19 cellular contexts compared by ENCODE assay signal in the genomic region with DNA sequence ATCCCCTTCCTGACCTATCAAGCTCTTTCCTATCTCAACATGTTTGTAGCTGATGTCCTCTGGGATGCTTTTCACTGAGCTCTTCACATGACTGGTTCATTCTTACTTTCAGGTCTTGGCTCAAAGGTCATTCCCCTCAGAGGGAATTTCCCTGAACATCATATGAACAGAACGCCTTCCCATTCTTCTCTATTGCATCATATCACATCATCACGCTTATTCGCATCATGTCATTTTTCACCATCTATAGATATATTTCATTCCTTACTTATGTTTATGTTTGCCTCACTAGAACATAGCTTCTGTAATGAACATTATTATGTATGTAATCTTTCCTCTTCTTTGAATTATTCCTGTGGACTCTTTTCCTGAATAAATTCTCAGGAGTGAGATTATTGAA.
A peak's percentile ranks its signal among the peaks of the same experiment; 100 is the strongest.
DNase-seq lines count a peak whose midpoint lies in the region; ATAC-seq, FAIRE-seq and TF ChIP-seq lines count a peak whose summit lies in the region.
"Had no signal": no experiment of that assay in that cellular context is flagged by ENCODE, and none has a peak within 500 bp of the region (broad histone marks: within the 10 kb centered on the region; RNA-seq: fewer than 3 reads in every experiment).

No MANE protein-coding gene starts in this region.

- no peak overlapping the region for H3K9ac ChIP-seq in HepG2 (ENCODE audit: insufficient read depth, low read depth, low read length)
- H3K9ac ChIP-seq in K562 (ENCODE audit: insufficient read depth in 1 of 2, low read depth in 2 of 2, low read length in 2 of 2): no peak overlapping the region
- H3K9ac ChIP-seq: BLaER1 treated with 17β-estradiol and CSF1 and Interleukin-3, amounts not matched to agents 10 nM and 100 nM had no signal

- POLR2A ChIA-PET in HepG2 (lab: Yijun Ruan, JAX) (no interaction called here), K562 (lab: Yijun Ruan, JAX) (no interaction called here)

- DNase-seq in HepG2 (ENCODE audit: low spot score) (no peak), right lobe of liver (no peak), K562 (ENCODE audit: extremely low read depth in 1 of 4, low spot score in 3 of 4) (no peak), ecto neural progenitor cell (ENCODE audit: low spot score) (no peak)
- DNase-seq: AML-193; Caco-2; Calu3; CD4-positive, alpha-beta T cell; CD8-positive, alpha-beta T cell; DMS79 treated with DMSO at 0.1 percent for 48 hours; GF-D8 had no signal

- H4K20me1 ChIP-seq in HepG2 (ENCODE audit: insufficient read depth, low read length) (no peaks in the 10 kb centered on the region), K562 (replicated peaks; ENCODE audit: control insufficient read depth, insufficient read depth, low read length) (no peaks in the 10 kb centered on the region)
- H4K20me1 ChIP-seq: BLaER1 treated with 17β-estradiol and CSF1 and Interleukin-3, amounts not matched to agents 10 nM and 100 nM had no signal

- TF ChIP-seq CTCF in HepG2 (CRISPR knock-in tag; IDR thresholded peaks at IDR 0.05) (no peak), right lobe of liver (IDR thresholded peaks at IDR 0.05) (no peak), K562 (IDR thresholded peaks at IDR 0.05 in 2 of 3, conservative IDR thresholded peaks at IDR 0.05 in 1 of 3; ENCODE audit: insufficient read depth in 2 of 3, low read depth in 1 of 3, low read length in 3 of 3) (no peak)

- H3K4me1 ChIP-seq in HepG2 (ENCODE audit: insufficient read depth, low read length) (0 out of 2 replicates have a peak, but pooled peaks cover under 1% of the 10 kb centered on the region), right lobe of liver (no peaks in the 10 kb centered on the region), K562 (replicated peaks in 1 of 2; ENCODE audit: control insufficient read depth in 2 of 2, insufficient read depth in 2 of 2, low read length in 2 of 2) (no peaks in the 10 kb centered on the region)
- H3K4me1 ChIP-seq: A549, Caco-2 had no signal

- ATAC-seq in HepG2 (no peak), right lobe of liver (no peak), K562 (no peak), GM18861 (IDR thresholded peaks at IDR 0.05; ENCODE audit: unreplicated experiment) (no peak)
- ATAC-seq: A549; CD8-positive, alpha-beta T cell had no signal

- CTCF ChIA-PET in HepG2 (lab: Yijun Ruan, JAX; ENCODE audit: low intra/inter-chr PET ratio, low total read pairs) (no interaction called here), K562 (lab: Yijun Ruan, JAX; ENCODE audit: low intra/inter-chr PET ratio) (no interaction called here)

- no peak overlapping the region for H3K4me3 ChIP-seq in HepG2 (replicated peaks in 1 of 3; ENCODE audit: insufficient read depth in 1 of 3, low read depth in 2 of 3, low read length in 3 of 3)
- no peak overlapping the region for H3K4me3 ChIP-seq in right lobe of liver
- H3K4me3 ChIP-seq in K562: no peak overlapping the region
- H3K4me3 ChIP-seq: A549; BLaER1 treated with 17β-estradiol and CSF1 and Interleukin-3, amounts not matched to agents 10 nM and 100 nM had no signal

- FAIRE-seq in HepG2 (lab: Jason Lieb, UNC) (no peak), K562 (lab: Jason Lieb, UNC) (no peak)
- FAIRE-seq: A549, D721Med, G401.6, GM12891 had no signal

- H3K27me3 ChIP-seq in HepG2 (ENCODE audit: control insufficient read depth in 1 of 2, insufficient read depth in 2 of 2, low read length in 2 of 2): no peaks in the 10 kb centered on the region; a peak in 2 of 5 replicates
- H3K27me3 ChIP-seq in right lobe of liver: no peaks in the 10 kb centered on the region
- H3K27me3 ChIP-seq in K562 (ENCODE audit: control insufficient read depth in 2 of 2, insufficient read depth in 2 of 2, low read length in 2 of 2): peaks cover 8 to 20% of the 10 kb centered on the region in 2 experiments; a peak in 3 of 5 replicates
- H3K27me3 ChIP-seq: BLaER1 treated with 17β-estradiol and CSF1 and Interleukin-3, amounts not matched to agents 10 nM and 100 nM had no signal

- H3K36me3 ChIP-seq in HepG2 (replicated peaks in 1 of 2; ENCODE audit: control insufficient read depth in 1 of 2, insufficient read depth in 2 of 2, low read length in 2 of 2): no peaks in the 10 kb centered on the region
- no peaks in the 10 kb centered on the region for H3K36me3 ChIP-seq in right lobe of liver
- H3K36me3 ChIP-seq in K562 (ENCODE audit: control insufficient read depth, insufficient read depth, low read length): no peaks in the 10 kb centered on the region

- in situ Hi-C loops in HepG2 (cut with HindIII; ENCODE audit: extremely low pct_ligation_motif_present, low pct_unique_long_range_greater_than_20kb): no loop called here
- in situ Hi-C loops in K562 (cut with MboI): no loop called here

- no peak for TF ChIP-seq EP300 in HepG2 (IDR thresholded peaks at IDR 0.05; ENCODE audit: low read depth in 2 of 2, low read length in 2 of 2)
- no peak for TF ChIP-seq EP300 in HepG2 (CRISPR knock-in tag; IDR thresholded peaks at IDR 0.05; ENCODE audit: borderline replicate concordance)
- TF ChIP-seq EP300 in K562 (IDR thresholded peaks at IDR 0.05; ENCODE audit: low read length): no peak

- H3K9me1 ChIP-seq in K562 (ENCODE audit: control insufficient read depth, insufficient read depth, low read length): no peaks in the 10 kb centered on the region

- TF ChIP-seq RAD21 in HepG2 (CRISPR knock-in tag; IDR thresholded peaks at IDR 0.05) (no peak), K562 (CRISPR knock-in tag; conservative IDR thresholded peaks at IDR 0.05 in 1 of 2, IDR thresholded peaks at IDR 0.05 in 1 of 2) (no peak)

- H3K79me2 ChIP-seq in HepG2 (ENCODE audit: insufficient read depth, low read length): no peaks in the 10 kb centered on the region
- H3K79me2 ChIP-seq in K562 (ENCODE audit: control insufficient read depth, insufficient read depth, low read length): no peaks in the 10 kb centered on the region

- no peak overlapping the region for H3K4me2 ChIP-seq in HepG2 (ENCODE audit: low read depth, low read length)
- H3K4me2 ChIP-seq in K562 (ENCODE audit: insufficient read depth, low read length): no peak overlapping the region
- H3K4me2 ChIP-seq: A549; BLaER1 treated with 17β-estradiol and CSF1 and Interleukin-3, amounts not matched to agents 10 nM and 100 nM had no signal

- H3K9me3 ChIP-seq in HepG2 (ENCODE audit: low read length) (no peaks in the 10 kb centered on the region), right lobe of liver (no peaks in the 10 kb centered on the region), K562 (replicated peaks; ENCODE audit: control insufficient read depth, insufficient read depth, low read depth, low read length) (no peaks in the 10 kb centered on the region)
- H3K9me3 ChIP-seq: A549, Caco-2 had no signal

- H3K27ac ChIP-seq in HepG2 (ENCODE audit: extremely low read length, insufficient read depth, low read length) (no peak overlapping the region), right lobe of liver (no peak overlapping the region), K562 (ENCODE audit: extremely low read depth, low read depth, low read length) (no peak overlapping the region)
- H3K27ac ChIP-seq: 22Rv1; A549; BLaER1 treated with 17β-estradiol and CSF1 and Interleukin-3, amounts not matched to agents 10 nM and 100 nM; C4-2B had no signal

- intact Hi-C loops in HepG2 (cut with micrococcal nuclease; ENCODE audit: unreplicated experiment) (no loop called here), right lobe of liver (cut with DNase I) (no loop called here), K562 (cut with micrococcal nuclease) (no loop called here)

- TF ChIP-seq POLR2A in HepG2 (IDR thresholded peaks at IDR 0.05; ENCODE audit: insufficient read depth in 1 of 2, low read depth in 2 of 2, low read length in 2 of 2) (no peak), right lobe of liver (IDR thresholded peaks at IDR 0.05) (no peak), K562 (conservative IDR thresholded peaks at IDR 0.05) (no peak)

- no TSS peak for BruUV-seq in HepG2 (replicated peaks; lab: Mats Ljungman, UMichigan)
- BruUV-seq in K562 (replicated peaks; lab: Mats Ljungman, UMichigan): no TSS peak

- 36% methylated on average over 3 of the region's 3 CpGs for WGBS in HepG2 (ENCODE audit: low lambda C conversion rate)
- WGBS in right lobe of liver (ENCODE audit: insufficient coverage, low coverage, low lambda C conversion rate, missing lambda C conversion rate): 79% methylated on average over 3 of the region's 3 CpGs
- 2% methylated on average over 3 of the region's 3 CpGs for WGBS in K562 (ENCODE audit: insufficient coverage, low coverage, missing lambda C conversion rate)

- H2AFZ ChIP-seq in HepG2 (ENCODE audit: low read length) (no peak overlapping the region), K562 (ENCODE audit: low read depth, low read length) (no peak overlapping the region)

TF ChIP-seq in HepG2, 621 proteins besides CTCF, POLR2A, EP300 and RAD21 (continues in another document):
- TF ChIP-seq PHF8 (CRISPR knock-in tag; IDR thresholded peaks at IDR 0.05) (no peak), NCOR1 (IDR thresholded peaks at IDR 0.05; ENCODE audit: borderline replicate concordance, low read length) (no peak), MZF1 (CRISPR knock-in tag; IDR thresholded peaks at IDR 0.05; ENCODE audit: borderline replicate concordance) (no peak), GLI4 (CRISPR knock-in tag; IDR thresholded peaks at IDR 0.05; ENCODE audit: borderline replicate concordance) (no peak), NR3C1 (CRISPR knock-in tag; IDR thresholded peaks at IDR 0.05) (no peak), ZNF816 (CRISPR knock-in tag; IDR thresholded peaks at IDR 0.05; ENCODE audit: borderline replicate concordance) (no peak), HOXA9 (CRISPR knock-in tag; IDR thresholded peaks at IDR 0.05; ENCODE audit: borderline replicate concordance) (no peak), ELF3 (CRISPR knock-in tag; IDR thresholded peaks at IDR 0.05) (no peak), CEBPB (IDR thresholded peaks at IDR 0.05; ENCODE audit: borderline replicate concordance, low read depth, low read length) (peak; percentile 37; the same call in 1 of the 2 replicates), RBM39 (IDR thresholded peaks at IDR 0.05; ENCODE audit: low read depth, low read length, poor library complexity, severe bottlenecking) (no peak)

TF ChIP-seq in K562, 482 proteins besides CTCF, POLR2A, EP300 and RAD21 (continues in another document):
- TF ChIP-seq CEBPG (CRISPR knock-in tag; IDR thresholded peaks at IDR 0.05) (no peak), CEBPG (tag; conservative IDR thresholded peaks at IDR 0.05 in 1 of 2, IDR thresholded peaks at IDR 0.05 in 1 of 2) (peak; percentile 35 to 89; a peak in 2 of 4 replicates), CEBPB (tag; IDR thresholded peaks at IDR 0.05) (peak; percentile 66), CBFB (CRISPR knock-in tag; IDR thresholded peaks at IDR 0.05) (no peak)
- TF ChIP-seq, protein P1, sequence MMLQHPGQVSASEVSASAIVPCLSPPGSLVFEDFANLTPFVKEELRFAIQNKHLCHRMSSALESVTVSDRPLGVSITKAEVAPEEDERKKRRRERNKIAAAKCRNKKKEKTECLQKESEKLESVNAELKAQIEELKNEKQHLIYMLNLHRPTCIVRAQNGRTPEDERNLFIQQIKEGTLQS (IDR thresholded peaks at IDR 0.05): peak; percentile 49
- TF ChIP-seq, protein P1 (CRISPR knock-in tag; conservative IDR thresholded peaks at IDR 0.05): no peak
